8 cellular contexts compared by ENCODE assay signal in the genomic region with DNA sequence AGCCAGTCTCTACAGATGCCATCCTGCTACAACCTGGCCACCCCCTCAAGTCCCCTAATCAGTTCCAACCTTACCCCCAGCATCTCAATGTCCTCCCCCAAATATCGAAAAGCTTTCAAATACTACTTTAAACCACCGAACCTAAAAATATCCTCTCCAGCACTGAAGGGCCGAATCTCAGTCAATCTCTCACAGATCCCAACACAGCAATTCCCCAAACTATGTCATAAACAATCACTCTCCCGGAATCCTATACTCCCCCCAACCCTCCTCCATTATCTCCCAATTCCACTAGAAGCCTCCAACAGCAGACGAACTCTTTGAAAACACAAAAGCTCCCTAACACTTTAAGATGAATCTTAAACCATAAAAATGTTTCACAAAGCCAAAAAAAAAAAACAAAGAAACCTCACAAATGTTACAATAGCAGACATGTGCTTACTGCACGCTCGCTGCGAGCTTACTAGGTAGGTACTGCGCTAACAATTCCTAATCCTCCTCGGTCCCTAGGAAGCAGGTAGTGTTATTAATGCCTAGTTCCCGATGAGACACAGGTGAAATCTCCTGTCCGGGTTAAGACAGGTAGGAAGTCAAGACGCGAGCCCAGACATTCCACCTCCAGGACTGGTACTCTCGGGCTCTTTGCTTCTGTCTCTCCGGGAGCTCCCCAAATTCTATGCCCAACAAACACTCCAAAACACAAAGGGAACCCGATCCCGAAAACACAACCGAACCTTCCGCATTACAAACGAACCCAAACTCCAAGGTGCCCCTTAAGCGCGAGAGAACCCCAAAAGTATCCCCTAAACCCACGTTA. TPM values are rescaled to one million over a fixed set of nuclear protein-coding genes. Genes with fewer than 3 reads are reported as not detected.
DNase-seq lines count a peak whose midpoint lies in the region; ATAC-seq and TF ChIP-seq lines count a peak whose summit lies in the region.

No MANE protein-coding gene starts in this region.

- no peaks in the 10 kb centered on the region for H3K27me3 ChIP-seq in suprapubic skin

- peak; percentile 2 for ATAC-seq in Right ventricle myocardium superior (ENCODE audit: poor library complexity)
- peak; percentile 18 for ATAC-seq in SK-N-SH treated with all-trans-retinoic acid at 6 μM for 48 hours
- ATAC-seq in HG03135 (IDR thresholded peaks at IDR 0.05; ENCODE audit: unreplicated experiment) = no peak

- peak overlapping the region; percentile 91 for H3K27ac ChIP-seq in suprapubic skin

- peaks cover 32% of the 10 kb centered on the region for H3K4me1 ChIP-seq in suprapubic skin

- TF ChIP-seq CTCF in choroid plexus epithelial cell (conservative IDR thresholded peaks at IDR 0.05; ENCODE audit: low read depth, low read length) = no peak
- TF ChIP-seq CTCF in lower leg skin (IDR thresholded peaks at IDR 0.05) = no peak
- TF ChIP-seq CTCF in suprapubic skin (IDR thresholded peaks at IDR 0.05) = no peak

- peaks cover 18% of the 10 kb centered on the region for H3K36me3 ChIP-seq in suprapubic skin

- intact Hi-C loops in Right ventricle myocardium superior (cut with DNase I) = loop anchor here (5.0 kb wide), 1 partner anchor 51 kb away; a partner anchor contains a TSS
- intact Hi-C loops in cardiac septum (cut with DNase I) = loop anchor here (2.0 kb wide), 3 partner anchors 14 to 52 kb away; a partner anchor contains a TSS
- intact Hi-C loops in lower leg skin (cut with DNase I; ENCODE audit: low total_unique reads) = no loop called here

- WGBS in lower leg skin, 2 donors = 1 to 3% methylated on average over 24 of the region's 24 CpGs
- 2% methylated on average over 24 of the region's 24 CpGs for WGBS in suprapubic skin

- TF ChIP-seq EP300 in suprapubic skin (IDR thresholded peaks at IDR 0.05) = no peak

- no peaks in the 10 kb centered on the region for H3K9me3 ChIP-seq in suprapubic skin

- H3K4me3 ChIP-seq in choroid plexus epithelial cell (ENCODE audit: low read depth, low read length) (peak overlapping the region; percentile 66), lower leg skin (ENCODE audit: low read depth, poor library complexity, severe bottlenecking) (peak overlapping the region; percentile 6), suprapubic skin (peak overlapping the region; percentile 68)

- TF ChIP-seq POLR2A in lower leg skin (IDR thresholded peaks at IDR 0.05) = no peak
- no peak for TF ChIP-seq POLR2A in suprapubic skin (IDR thresholded peaks at IDR 0.05)

- DNase-seq in Right ventricle myocardium superior = no peak
- DNase-seq in cardiac septum (ENCODE audit: low spot score) = no peak
- DNase-seq in choroid plexus epithelial cell (ENCODE audit: low read depth) = peak; percentile 46
- peak in 1 of 2 donors; percentile 42 for DNase-seq in lower leg skin (ENCODE audit: low spot score in 2 of 2)
- DNase-seq in suprapubic skin (ENCODE audit: low spot score in 2 of 2) = no peak
- no peak for DNase-seq in activated gamma-delta T cell treated with Interleukin-2 at 50 U/mL for 16 hours

TF ChIP-seq in SK-N-SH treated with all-trans-retinoic acid at 6 μM for 48 hours, 23 proteins besides CTCF, POLR2A, EP300 and RAD21:
- TF ChIP-seq BACH2 (CRISPR knock-in tag; IDR thresholded peaks at IDR 0.05; ENCODE audit: borderline replicate concordance) = no peak
- TF ChIP-seq ISL1 (CRISPR knock-in tag; IDR thresholded peaks at IDR 0.05) = no peak
- TF ChIP-seq ARNTL (CRISPR knock-in tag; IDR thresholded peaks at IDR 0.05; ENCODE audit: borderline replicate concordance, low read depth) = no peak
- TF ChIP-seq GLIS3 (CRISPR knock-in tag; IDR thresholded peaks at IDR 0.05) = no peak
- no peak for TF ChIP-seq ZNF565 (CRISPR knock-in tag; conservative IDR thresholded peaks at IDR 0.05; ENCODE audit: low read depth)
- TF ChIP-seq, protein P1, sequence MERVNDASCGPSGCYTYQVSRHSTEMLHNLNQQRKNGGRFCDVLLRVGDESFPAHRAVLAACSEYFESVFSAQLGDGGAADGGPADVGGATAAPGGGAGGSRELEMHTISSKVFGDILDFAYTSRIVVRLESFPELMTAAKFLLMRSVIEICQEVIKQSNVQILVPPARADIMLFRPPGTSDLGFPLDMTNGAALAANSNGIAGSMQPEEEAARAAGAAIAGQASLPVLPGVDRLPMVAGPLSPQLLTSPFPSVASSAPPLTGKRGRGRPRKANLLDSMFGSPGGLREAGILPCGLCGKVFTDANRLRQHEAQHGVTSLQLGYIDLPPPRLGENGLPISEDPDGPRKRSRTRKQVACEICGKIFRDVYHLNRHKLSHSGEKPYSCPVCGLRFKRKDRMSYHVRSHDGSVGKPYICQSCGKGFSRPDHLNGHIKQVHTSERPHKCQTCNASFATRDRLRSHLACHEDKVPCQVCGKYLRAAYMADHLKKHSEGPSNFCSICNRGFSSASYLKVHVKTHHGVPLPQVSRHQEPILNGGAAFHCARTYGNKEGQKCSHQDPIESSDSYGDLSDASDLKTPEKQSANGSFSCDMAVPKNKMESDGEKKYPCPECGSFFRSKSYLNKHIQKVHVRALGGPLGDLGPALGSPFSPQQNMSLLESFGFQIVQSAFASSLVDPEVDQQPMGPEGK (CRISPR knock-in tag; IDR thresholded peaks at IDR 0.05; ENCODE audit: borderline replicate concordance) = no peak
- no peak for TF ChIP-seq CSDC2 (CRISPR knock-in tag; IDR thresholded peaks at IDR 0.05)
- TF ChIP-seq ZC3H10 (CRISPR knock-in tag; IDR thresholded peaks at IDR 0.05) = no peak
- no peak for TF ChIP-seq ZNF70 (CRISPR knock-in tag; IDR thresholded peaks at IDR 0.05)
- no peak for TF ChIP-seq ZFP3 (CRISPR knock-in tag; IDR thresholded peaks at IDR 0.05)
- no peak for TF ChIP-seq TCF4 (CRISPR knock-in tag; IDR thresholded peaks at IDR 0.05; ENCODE audit: borderline replicate concordance)
- TF ChIP-seq, protein P2, sequence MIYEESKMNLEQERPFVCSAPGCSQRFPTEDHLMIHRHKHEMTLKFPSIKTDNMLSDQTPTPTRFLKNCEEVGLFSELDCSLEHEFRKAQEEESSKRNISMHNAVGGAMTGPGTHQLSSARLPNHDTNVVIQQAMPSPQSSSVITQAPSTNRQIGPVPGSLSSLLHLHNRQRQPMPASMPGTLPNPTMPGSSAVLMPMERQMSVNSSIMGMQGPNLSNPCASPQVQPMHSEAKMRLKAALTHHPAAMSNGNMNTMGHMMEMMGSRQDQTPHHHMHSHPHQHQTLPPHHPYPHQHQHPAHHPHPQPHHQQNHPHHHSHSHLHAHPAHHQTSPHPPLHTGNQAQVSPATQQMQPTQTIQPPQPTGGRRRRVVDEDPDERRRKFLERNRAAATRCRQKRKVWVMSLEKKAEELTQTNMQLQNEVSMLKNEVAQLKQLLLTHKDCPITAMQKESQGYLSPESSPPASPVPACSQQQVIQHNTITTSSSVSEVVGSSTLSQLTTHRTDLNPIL (CRISPR knock-in tag; IDR thresholded peaks at IDR 0.05; ENCODE audit: low read depth) = no peak
TF ChIP-seq in SK-N-SH treated with all-trans-retinoic acid at 6 μM for 48 hours: peak in this region for 0.

RNA-seq across cellular contexts. Expression of a gene that starts 14.2 kb away (rescaled TPM):
- 14.5 TPM for total RNA-seq in Right ventricle myocardium superior
- 8.2 TPM for total RNA-seq in cardiac septum
- 10 to 100 TPM; 22.0 to 26.7 (median 25.4) TPM for total RNA-seq in lower leg skin
- 10 to 100 TPM; 13.5 to 24.1 (median 15.7) TPM for total RNA-seq in suprapubic skin

RNA-seq across cellular contexts. Expression of a gene that starts 16.7 kb away (rescaled TPM):
- not detected for total RNA-seq in Right ventricle myocardium superior
- not detected for total RNA-seq in cardiac septum
- total RNA-seq in lower leg skin = not detected
- not detected for total RNA-seq in suprapubic skin

RNA-seq across cellular contexts. Expression of a gene that starts 24.1 kb away (rescaled TPM):
- total RNA-seq in Right ventricle myocardium superior (1.6 TPM), cardiac septum (2.6 TPM), lower leg skin (1 to 10 TPM; 3.4 to 8.7 (median 6.8) TPM), suprapubic skin (10 to 100 TPM in 1 of 4 donors, 1 to 10 TPM in 3; 5.9 to 11.4 (median 8.4) TPM)

RNA-seq across cellular contexts. Expression of a gene that starts 24.8 kb away (rescaled TPM):
- 251 TPM for total RNA-seq in Right ventricle myocardium superior
- total RNA-seq in cardiac septum = 210 TPM
- total RNA-seq in lower leg skin = 100 to 1,000 TPM; 144 to 223 (median 161) TPM
- total RNA-seq in suprapubic skin = 100 to 1,000 TPM in 3 of 4 donors, 10 to 100 TPM in 1; 80.9 to 160 (median 146) TPM

RNA-seq across cellular contexts. Expression of a gene that starts 48.5 kb away (rescaled TPM):
- total RNA-seq in Right ventricle myocardium superior (3.8 TPM), cardiac septum (6.9 TPM), lower leg skin (1 to 10 TPM; 1.4 to 3.9 (median 2.0) TPM), suprapubic skin (10 to 100 TPM in 1 of 4 donors, 1 to 10 TPM in 2, under 1 TPM in 1; 0.95 to 11.2 (median 1.6) TPM)

Comparison
In these comparisons a context has a peak if more than half of its experiments do, and no peak if none do; other contexts are left out.
1. H3K4me3 ChIP-seq: peak in every context shown above with its lines; median percentile 68 in suprapubic skin; 66 in choroid plexus epithelial cell; 6 in lower leg skin.